In the genomic region with DNA sequence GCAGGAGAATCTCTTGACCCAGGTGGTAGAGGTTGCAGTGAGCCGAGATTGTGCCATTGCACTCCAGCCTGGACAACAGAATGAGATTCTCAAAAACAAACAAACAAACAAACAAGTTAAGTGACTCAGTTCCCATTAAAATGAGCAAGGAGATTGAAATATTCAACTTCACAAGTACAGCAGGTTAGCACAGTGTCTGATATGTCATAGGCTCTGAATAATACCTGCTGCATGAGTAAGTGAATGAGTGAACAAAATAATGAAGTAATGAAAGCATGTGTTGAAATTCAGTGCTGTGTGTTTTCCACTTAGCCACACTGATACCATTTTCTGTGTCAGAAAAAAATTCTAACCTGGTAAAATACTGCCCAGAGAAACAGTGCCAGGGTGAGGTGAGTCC, we compare ENCODE assay signal across 23 cellular contexts.
"Had no signal": no experiment of that assay in that cellular context is flagged by ENCODE, and none has a peak within 500 bp of the region (broad histone marks: within the 10 kb centered on the region; RNA-seq: fewer than 3 reads in every experiment).

No MANE protein-coding gene starts in this region.

- H3K9me2 ChIP-seq: SK-N-SH had no signal

- H3K4me3 ChIP-seq: Peyer's patch, SJSA1 had no signal

- H3K36me3 ChIP-seq: Peyer's patch, SJSA1 had no signal

- H3K4me1 ChIP-seq: Peyer's patch had no signal

- DNase-seq: activated CD4-positive, alpha-beta T cell treated with anti-CD3 and anti-CD28 coated beads, Interleukin-2, amount 10 ng/mL, durations not matched to agents 24 days and 14 days; activated CD4-positive, alpha-beta T cell treated with anti-CD3 and anti-CD28 coated beads, Interleukin-2, amount 50 U/mL, for 4 hours; activated CD8-positive, alpha-beta T cell treated with anti-CD3 and anti-CD28 coated beads, Interleukin-2, amount 10 ng/mL, durations not matched to agents 7 days and 5 days; activated gamma-delta T cell; activated naive CD4-positive, alpha-beta T cell treated with Interleukin-2 at 50 U/mL for 16 hours; activated naive CD8-positive, alpha-beta T cell treated with anti-CD3 and anti-CD28 coated beads, Interleukin-2, amount 10 ng/mL, durations not matched to agents 7 days and 5 days; activated T-cell treated with anti-CD3 and anti-CD28 coated beads, Interleukin-2, amount 50 U/mL, for 24 hours; anterior cingulate cortex; Kasumi-1; KG1; MM.1S; MV-4-11; NCI-H1092; NCI-H1436 treated with DMSO at 0.1 percent for 48 hours; NCI-H1694 treated with DMSO at 0.1 percent for 48 hours; NCI-H2029; NCI-H345; NCI-H524 treated with DMSO at 0.1 percent for 48 hours; Peyer's patch; RPMI8226; SHP77 treated with DMSO at 0.1 percent for 48 hours; SK-N-SH had no signal

- ATAC-seq: activated CD8-positive, alpha-beta T cell treated with anti-CD3 and anti-CD28 coated beads, Interleukin-2, amount 10 ng/mL, durations not matched to agents 7 days and 5 days had no signal

- H3K27ac ChIP-seq: Peyer's patch had no signal

- H3K27me3 ChIP-seq: Peyer's patch, SJSA1 had no signal

- H3K9me3 ChIP-seq: Peyer's patch, SJSA1, SK-N-SH had no signal

- H3K4me2 ChIP-seq: SK-N-SH had no signal
